15 cellular contexts compared by ENCODE assay signal in genomic region chr16:13077816-13078215, GRCh38.
DNase-seq lines count a peak whose midpoint lies in the region; ATAC-seq and TF ChIP-seq lines count a peak whose summit lies in the region.
"Had no signal": no experiment of that assay in that cellular context is flagged by ENCODE, and none has a peak within 500 bp of the region (broad histone marks: within the 10 kb centered on the region; RNA-seq: fewer than 3 reads in every experiment).

No MANE protein-coding gene starts in this region.

- TF ChIP-seq POLR2A in GM18505 (IDR thresholded peaks at IDR 0.05; ENCODE audit: borderline replicate concordance, extremely low read depth, insufficient read depth, insufficient read length): no peak

- DNase-seq in NCI-H82 (lab: John Stamatoyannopoulos, UW) (peak; percentile 24), NCI-H82 treated with DMSO at 0.1 percent for 48 hours (lab: John Stamatoyannopoulos, UW; ENCODE audit: unreplicated experiment) (no peak), NCI-H1436 treated with DMSO at 0.1 percent for 48 hours (lab: John Stamatoyannopoulos, UW) (peak; percentile 63), NCI-H345 (lab: John Stamatoyannopoulos, UW) (peak; percentile 15), myocyte (ENCODE audit: low read depth) (peak; percentile 56), T-helper 2 cell (no peak)
- DNase-seq: CD4-positive, CD25-positive, alpha-beta regulatory T cell; HCEC 1CT; NCI-H1694 treated with DMSO at 0.1 percent for 48 hours; PC-9; RPMI8226; SHP77 had no signal

- no peak for ATAC-seq in GM21786 (IDR thresholded peaks at IDR 0.05; ENCODE audit: unreplicated experiment)
- no peak for ATAC-seq in GM18505 (IDR thresholded peaks at IDR 0.05; ENCODE audit: unreplicated experiment)
- ATAC-seq: GM23338 had no signal

Comparison
In these comparisons a context has a peak if more than half of its experiments do, and no peak if none do; other contexts are left out.
1. DNase-seq: peak in NCI-H82 (single experiment), NCI-H1436 treated with DMSO at 0.1 percent for 48 hours (single experiment), NCI-H345 (single experiment) and myocyte (single experiment); none in NCI-H82 treated with DMSO at 0.1 percent for 48 hours (single experiment) and T-helper 2 cell (0 of 5).